In genomic region chr1:232239557-232240468, GRCh38 we compare ENCODE assay signal across 19 cellular contexts.
"Had no signal": no experiment of that assay in that cellular context is flagged by ENCODE, and none has a peak within 500 bp of the region (broad histone marks: within the 10 kb centered on the region; RNA-seq: fewer than 3 reads in every experiment).

No MANE protein-coding gene starts in this region.

- H3K36me3 Mint-ChIP-seq: activated CD4-positive, alpha-beta memory T cell treated with anti-CD3 and anti-CD28 coated beads for 36 hours; immature natural killer cell; natural killer cell had no signal

- DNase-seq: activated CD4-positive, alpha-beta memory T cell treated with anti-CD3 and anti-CD28 coated beads for 36 hours; activated CD4-positive, alpha-beta T cell treated with anti-CD3 and anti-CD28 coated beads for 48 hours; activated effector memory CD4-positive, alpha-beta T cell treated with Interleukin-2 at 50 U/mL for 16 hours; activated naive CD4-positive, alpha-beta T cell treated with anti-CD3 and anti-CD28 coated beads for 36 hours; activated T-cell treated with anti-CD3 and anti-CD28 coated beads, Interleukin-2, amount 50 U/mL, for 72 hours; amygdala; cerebellar nuclear complex; glutamatergic neuron; immature natural killer cell; left lung; natural killer cell; ovary; psoas muscle; right cardiac atrium; stimulated activated CD4-positive, alpha-beta T cell treated with anti-CD3 and anti-CD28 coated beads, Interleukin-12 subunit alpha, Interleukin-12 subunit beta, amount 100 ng/mL, for 4 hours; stimulated activated CD4-positive, alpha-beta T cell treated with anti-CD3 and anti-CD28 coated beads, Interleukin-4, amount 100 ng/mL, for 4 hours; stimulated activated naive CD8-positive, alpha-beta T cell treated with anti-CD3 and anti-CD28 coated beads, Interleukin-15, Interleukin-2, amounts not matched to agents 100 U/mL and 50 U/mL, for 24 hours; upper lobe of left lung had no signal

- H3K9me3 Mint-ChIP-seq: activated CD4-positive, alpha-beta memory T cell treated with anti-CD3 and anti-CD28 coated beads for 36 hours; activated naive CD4-positive, alpha-beta T cell treated with anti-CD3 and anti-CD28 coated beads for 36 hours; natural killer cell had no signal

- ATAC-seq: activated T-cell treated with anti-CD3 and anti-CD28 coated beads, Interleukin-2, amount 50 U/mL, for 72 hours; left lung; natural killer cell; psoas muscle; right cardiac atrium; stimulated activated naive CD8-positive, alpha-beta T cell treated with anti-CD3 and anti-CD28 coated beads, Interleukin-15, Interleukin-2, amounts not matched to agents 100 U/mL and 50 U/mL, for 24 hours had no signal

- H3K27ac Mint-ChIP-seq: activated CD4-positive, alpha-beta memory T cell treated with anti-CD3 and anti-CD28 coated beads for 36 hours; activated naive CD4-positive, alpha-beta T cell treated with anti-CD3 and anti-CD28 coated beads for 36 hours; activated T-cell treated with anti-CD3 and anti-CD28 coated beads, Interleukin-2, amount 50 U/mL, for 72 hours; immature natural killer cell; mesothelial cell of epicardium; natural killer cell had no signal

- H3K4me1 Mint-ChIP-seq: immature natural killer cell, mesothelial cell of epicardium, natural killer cell had no signal

- H3K4me3 Mint-ChIP-seq: activated CD4-positive, alpha-beta memory T cell treated with anti-CD3 and anti-CD28 coated beads for 36 hours; activated naive CD4-positive, alpha-beta T cell treated with anti-CD3 and anti-CD28 coated beads for 36 hours; activated T-cell treated with anti-CD3 and anti-CD28 coated beads, Interleukin-2, amount 50 U/mL, for 72 hours; immature natural killer cell; mesothelial cell of epicardium; natural killer cell had no signal
